Comparison of ENCODE assay signal across 19 cellular contexts in genomic region chr13:101945435-101945834, GRCh38.
DNase-seq lines count a peak whose midpoint lies in the region; ATAC-seq and TF ChIP-seq lines count a peak whose summit lies in the region.
"Had no signal": no experiment of that assay in that cellular context is flagged by ENCODE, and none has a peak within 500 bp of the region (broad histone marks: within the 10 kb centered on the region; RNA-seq: fewer than 3 reads in every experiment).

No MANE protein-coding gene starts in this region.

- no peaks in the 10 kb centered on the region for H3K4me1 ChIP-seq in RWPE2 (ENCODE audit: insufficient read depth, poor library complexity, severe bottlenecking)
- H3K4me1 ChIP-seq in effector memory CD4-positive, alpha-beta T cell (ENCODE audit: control insufficient read depth, insufficient read depth, low read length, poor library complexity, severe bottlenecking), result no peaks in the 10 kb centered on the region
- H3K4me1 ChIP-seq: testis had no signal

- DNase-seq in DMS 273 (lab: John Stamatoyannopoulos, UW; ENCODE audit: unreplicated experiment) (peak; percentile 52), RWPE2 (ENCODE audit: low spot score) (no peak), epithelial cell of proximal tubule (ENCODE audit: low read depth) (no peak), SIG-M5 treated with dmso at 0.1 percent for 504 hours (lab: John Stamatoyannopoulos, UW; ENCODE audit: unreplicated experiment) (no peak), GF-D8 (lab: John Stamatoyannopoulos, UW) (no peak), GM19240 (ENCODE audit: insufficient read length, low spot score) (no peak)
- DNase-seq in effector memory CD4-positive, alpha-beta T cell, result no peak
- DNase-seq: activated T-cell treated with anti-CD3 and anti-CD28 coated beads for 4 hours; amniotic stem cell; CD4-positive, CD25-positive, alpha-beta regulatory T cell; DMS53; effector CD8-positive, alpha-beta T cell; HCEC 1CT; NCI-H2029; NCI-H510A; right cardiac atrium; SHP77; testis had no signal

- no peak for ATAC-seq in RWPE2 (ENCODE audit: low read depth)
- ATAC-seq: right cardiac atrium had no signal

- H3K4me3 ChIP-seq in RWPE2 (ENCODE audit: severe bottlenecking) (no peak overlapping the region), epithelial cell of proximal tubule (ENCODE audit: low read depth, low read length) (no peak overlapping the region)
- no peak overlapping the region for H3K4me3 ChIP-seq in effector memory CD4-positive, alpha-beta T cell (ENCODE audit: insufficient read depth, low read depth, low read length, poor library complexity, severe bottlenecking)
- H3K4me3 ChIP-seq: testis had no signal

- TF ChIP-seq CTCF in GM12873 (IDR thresholded peaks at IDR 0.05; ENCODE audit: insufficient read depth, low read depth, low read length, missing control alignments) (peak; percentile 18), RWPE2 (IDR thresholded peaks at IDR 0.05; ENCODE audit: poor library complexity, severe bottlenecking) (peak; percentile 7), epithelial cell of proximal tubule (conservative IDR thresholded peaks at IDR 0.05; ENCODE audit: low read depth, low read length) (peak; percentile 14)

- no peaks in the 10 kb centered on the region for H3K27me3 ChIP-seq in RWPE2 (ENCODE audit: insufficient read depth, poor library complexity, severe bottlenecking)
- H3K27me3 ChIP-seq in effector memory CD4-positive, alpha-beta T cell (replicated peaks; ENCODE audit: control insufficient read depth, insufficient read depth, low read length, poor library complexity, severe bottlenecking), result no peaks in the 10 kb centered on the region
- H3K27me3 ChIP-seq: testis had no signal

- H3K9me3 ChIP-seq in RWPE2 (ENCODE audit: severe bottlenecking), result no peaks in the 10 kb centered on the region
- H3K9me3 ChIP-seq in effector memory CD4-positive, alpha-beta T cell (ENCODE audit: control insufficient read depth, low read length), result no peaks in the 10 kb centered on the region
- H3K9me3 ChIP-seq: testis had no signal

- no peak overlapping the region for H3K27ac ChIP-seq in RWPE2 (ENCODE audit: poor library complexity, severe bottlenecking)
- no peak overlapping the region for H3K27ac ChIP-seq in effector memory CD4-positive, alpha-beta T cell (ENCODE audit: insufficient read depth, low read length, poor library complexity, severe bottlenecking)
- H3K27ac ChIP-seq: testis had no signal

- H3K36me3 ChIP-seq in RWPE2 (ENCODE audit: low read depth), result no peaks in the 10 kb centered on the region
- H3K36me3 ChIP-seq in effector memory CD4-positive, alpha-beta T cell (ENCODE audit: control insufficient read depth, insufficient read depth, low read length), result no peaks in the 10 kb centered on the region
